ENCODE assay signal across 9 cellular contexts in the genomic region with DNA sequence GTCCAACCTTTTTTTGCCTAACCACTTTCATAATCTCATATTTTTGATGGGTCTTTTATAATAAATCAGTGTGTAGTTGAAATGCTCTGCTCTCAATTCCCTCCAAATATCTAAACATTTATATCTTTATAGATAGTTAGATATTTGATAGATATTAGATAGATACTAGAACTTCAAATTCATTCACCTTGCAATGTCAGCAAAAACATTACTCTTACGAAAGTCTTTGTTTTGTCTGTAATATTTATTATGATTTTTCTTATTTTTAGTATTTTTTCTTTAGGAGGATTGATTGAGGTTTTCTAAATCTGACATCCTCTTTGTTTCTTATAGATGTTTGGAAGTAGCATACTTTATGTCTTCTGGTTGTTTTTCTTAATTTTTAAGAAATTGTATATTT.
"Had no signal": no experiment of that assay in that cellular context is flagged by ENCODE, and none has a peak within 500 bp of the region (broad histone marks: within the 10 kb centered on the region; RNA-seq: fewer than 3 reads in every experiment).

No MANE protein-coding gene starts in this region.

- H3K4me1 ChIP-seq: HAP-1 had no signal

- H3K4me3 Mint-ChIP-seq: HFFc6, IgD-negative memory B cell had no signal

- H3K4me1 Mint-ChIP-seq: IgD-negative memory B cell had no signal

- H3K9me3 ChIP-seq: HAP-1 had no signal

- H3K36me3 ChIP-seq: HAP-1 had no signal

- H2AFZ ChIP-seq: GM23248 had no signal

- H3K27ac Mint-ChIP-seq: HFFc6, IgD-negative memory B cell had no signal

- H3K4me3 ChIP-seq: GM23248, HAP-1 had no signal

- DNase-seq: GM23248, GOT3, H7, HFFc6, KG1 had no signal

- ATAC-seq: HCT116 had no signal

- H3K36me3 Mint-ChIP-seq: IgD-negative memory B cell had no signal

- H3K27ac ChIP-seq: GM23248, HL-60 had no signal

- H3K9ac ChIP-seq: GM23248 had no signal

- H3K27me3 Mint-ChIP-seq: IgD-negative memory B cell had no signal
